In the genomic region with DNA sequence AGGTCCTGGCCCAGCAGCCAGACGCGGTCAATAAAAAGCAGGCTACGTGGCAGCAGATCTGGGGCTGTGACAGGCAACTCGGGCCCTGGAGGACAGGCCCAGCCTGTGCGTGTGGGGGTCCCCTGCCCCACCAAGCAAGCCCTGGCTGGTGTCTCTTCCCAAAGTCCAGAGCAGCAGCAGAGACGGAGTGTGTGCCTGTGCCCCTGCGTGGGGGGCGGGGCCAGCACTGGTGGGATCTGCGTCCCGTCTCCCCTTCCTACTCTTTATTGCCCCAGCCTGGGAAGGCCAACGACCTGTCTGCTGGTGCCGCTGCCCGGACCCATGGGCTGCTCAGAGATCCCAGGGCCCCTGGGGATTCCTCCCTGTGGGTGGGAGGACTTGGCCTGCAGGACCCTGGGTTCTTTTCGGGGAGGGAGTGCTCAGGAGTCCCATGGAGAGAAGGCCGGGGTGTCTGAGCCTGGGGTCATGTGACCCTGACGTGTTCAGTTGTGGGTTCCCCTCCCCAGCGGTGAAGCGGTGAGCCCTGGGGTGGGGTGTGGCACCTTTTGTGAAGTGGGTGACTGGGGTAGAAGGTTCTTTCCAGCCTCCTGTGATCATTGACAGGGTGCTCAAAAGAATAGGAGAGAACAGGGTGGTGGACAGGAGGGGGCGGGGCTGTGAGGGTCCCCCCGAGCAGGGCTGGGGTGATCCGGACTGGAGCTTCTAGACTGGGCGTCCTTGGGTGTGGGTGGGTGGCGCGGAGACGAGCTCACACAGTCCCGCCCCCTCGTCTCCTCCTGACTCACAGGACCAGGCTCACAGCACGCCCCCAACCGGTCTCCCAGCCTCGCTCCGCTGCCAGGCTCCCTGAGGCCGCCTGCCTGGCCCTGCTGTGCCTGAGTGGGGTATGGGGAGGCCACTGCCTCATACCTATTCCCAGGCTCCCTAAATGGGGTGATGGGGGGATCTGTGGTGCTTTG, we compare ENCODE assay signal across 13 cellular contexts. TPM values are rescaled to one million over a fixed set of nuclear protein-coding genes. Genes with fewer than 3 reads are reported as not detected.
A peak's percentile ranks its signal among the peaks of the same experiment; 100 is the strongest.
DNase-seq lines count a peak whose midpoint lies in the region; ATAC-seq and TF ChIP-seq lines count a peak whose summit lies in the region.
"Had no signal": no experiment of that assay in that cellular context is flagged by ENCODE, and none has a peak within 500 bp of the region (broad histone marks: within the 10 kb centered on the region; RNA-seq: fewer than 3 reads in every experiment).

No MANE protein-coding gene starts in this region.

- H3K4me1 Mint-ChIP-seq in H9 (peaks cover 2 to 15% of the 10 kb centered on the region in 2 experiments; a peak in 3 of 4 replicates), endothelial cell (ENCODE audit: unreplicated experiment) (no peaks in the 10 kb centered on the region)
- H3K4me1 Mint-ChIP-seq: activated CD8-positive, alpha-beta memory T cell treated with anti-CD3 and anti-CD28 coated beads, Interleukin-2, amount 10 ng/mL, durations not matched to agents 7 days and 5 days; naive thymus-derived CD8-positive, alpha-beta T cell; stimulated activated naive B cell treated with anti-CD40 and anti-IgM and Interleukin-4, amounts not matched to agents 10 μg/mL and 1 μg/mL and 100 μg/mL, for 72 hours had no signal

- H4K20me1 ChIP-seq in H9 (ENCODE audit: control insufficient read depth, insufficient read depth, insufficient read length), result no peaks in the 10 kb centered on the region

- H3K4me2 ChIP-seq in H9 (ENCODE audit: insufficient read depth, insufficient read length, low read length), result no peak overlapping the region

- H4K91ac ChIP-seq in H9 (ENCODE audit: insufficient read length, low read depth, low read length), result no peak overlapping the region

- H3K4me1 ChIP-seq in H9 (ENCODE audit: insufficient read depth, low read length), result no peaks in the 10 kb centered on the region; the same call in 1 of the 2 replicates
- H3K4me1 ChIP-seq in SJCRH30, result no peaks in the 10 kb centered on the region
- no peaks in the 10 kb centered on the region for H3K4me1 ChIP-seq in psoas muscle

- H3K4me3 Mint-ChIP-seq in H9 (no peak overlapping the region), endothelial cell (ENCODE audit: unreplicated experiment) (no peak overlapping the region)
- H3K4me3 Mint-ChIP-seq: activated CD8-positive, alpha-beta memory T cell treated with anti-CD3 and anti-CD28 coated beads, Interleukin-2, amount 10 ng/mL, durations not matched to agents 7 days and 5 days; HFFc6; naive thymus-derived CD8-positive, alpha-beta T cell; stimulated activated naive B cell treated with anti-CD40 and anti-IgM and Interleukin-4, amounts not matched to agents 10 μg/mL and 1 μg/mL and 100 μg/mL, for 72 hours had no signal

- no peak overlapping the region for H3K14ac ChIP-seq in H9 (ENCODE audit: insufficient read depth, low read length)

- H3K9me3 Mint-ChIP-seq in H9 (no peaks in the 10 kb centered on the region; a peak in 1 of 5 replicates), endothelial cell (ENCODE audit: unreplicated experiment) (no peaks in the 10 kb centered on the region)
- H3K9me3 Mint-ChIP-seq: HFFc6; naive thymus-derived CD8-positive, alpha-beta T cell; stimulated activated naive B cell treated with anti-CD40 and anti-IgM and Interleukin-4, amounts not matched to agents 10 μg/mL and 1 μg/mL and 100 μg/mL, for 72 hours had no signal

- H3K27me3 ChIP-seq in H9 (ENCODE audit: insufficient read depth, low read length) (no peaks in the 10 kb centered on the region), SJCRH30 (peaks cover 27% of the 10 kb centered on the region), psoas muscle (ENCODE audit: insufficient read depth in 3 of 3, low read length in 2 of 3) (peaks cover 0 to 3% (median 0%) of the 10 kb centered on the region in 3 donors)

- no peaks in the 10 kb centered on the region for H3K79me1 ChIP-seq in H9 (ENCODE audit: insufficient read depth, low read depth, low read length, poor library complexity, severe bottlenecking)

- TF ChIP-seq CTCF in H9 (conservative IDR thresholded peaks at IDR 0.05), result no peak
- no peak for TF ChIP-seq CTCF in psoas muscle (IDR thresholded peaks at IDR 0.05)
- TF ChIP-seq CTCF in endothelial cell (IDR thresholded peaks at IDR 0.05; ENCODE audit: unreplicated experiment), result no peak

- H2BK5ac ChIP-seq in H9 (ENCODE audit: insufficient read length, low read length), result no peak overlapping the region

- H3K4ac ChIP-seq in H9 (ENCODE audit: low read depth, low read length), result no peak overlapping the region

- no peak overlapping the region for H2AFZ ChIP-seq in H9 (ENCODE audit: low read length)

- no peaks in the 10 kb centered on the region for H3K36me3 ChIP-seq in SJCRH30
- no peaks in the 10 kb centered on the region for H3K36me3 ChIP-seq in psoas muscle (ENCODE audit: insufficient read depth in 1 of 2, low read depth in 1 of 2)

- no peak overlapping the region for H4K8ac ChIP-seq in H9 (replicated peaks; ENCODE audit: insufficient read length, low read depth, low read length)

- no peak overlapping the region for H3K56ac ChIP-seq in H9 (ENCODE audit: insufficient read length, low read depth, low read length)

- no peak overlapping the region for H2AK5ac ChIP-seq in H9 (ENCODE audit: insufficient read length, low read length)

- no peaks in the 10 kb centered on the region for H3K9me3 ChIP-seq in H9 (ENCODE audit: control insufficient read depth, low read depth, low read length)
- H3K9me3 ChIP-seq in SJCRH30 (replicated peaks), result no peaks in the 10 kb centered on the region
- no peaks in the 10 kb centered on the region for H3K9me3 ChIP-seq in psoas muscle

- no peak overlapping the region for H3T11ph ChIP-seq in H9 (ENCODE audit: low read length)

- H3K27ac ChIP-seq in H9 (ENCODE audit: insufficient read length, low read depth, low read length) (no peak overlapping the region), SJCRH30 (no peak overlapping the region), psoas muscle (no peak overlapping the region)

- H4K5ac ChIP-seq in H9 (ENCODE audit: insufficient read length, low read depth, low read length), result no peak overlapping the region

- H2BK20ac ChIP-seq in H9 (ENCODE audit: low read depth, low read length, poor library complexity, severe bottlenecking), result no peak overlapping the region

- no peaks in the 10 kb centered on the region for H3K36me3 Mint-ChIP-seq in H9 (ENCODE audit: insufficient read depth in 1 of 3, low read depth in 3 of 3)
- no peaks in the 10 kb centered on the region for H3K36me3 Mint-ChIP-seq in endothelial cell (ENCODE audit: low read depth, unreplicated experiment)
- H3K36me3 Mint-ChIP-seq: activated CD8-positive, alpha-beta memory T cell treated with anti-CD3 and anti-CD28 coated beads, Interleukin-2, amount 10 ng/mL, durations not matched to agents 7 days and 5 days; naive thymus-derived CD8-positive, alpha-beta T cell; stimulated activated naive B cell treated with anti-CD40 and anti-IgM and Interleukin-4, amounts not matched to agents 10 μg/mL and 1 μg/mL and 100 μg/mL, for 72 hours had no signal

- H3K23ac ChIP-seq in H9 (ENCODE audit: insufficient read length, low read depth, low read length), result no peak overlapping the region

- H3K79me2 ChIP-seq in H9 (ENCODE audit: insufficient read depth, low read length), result no peaks in the 10 kb centered on the region

- intact Hi-C loops in left ventricle myocardium superior (cut with micrococcal nuclease), result no loop called here
- intact Hi-C loops in psoas muscle (cut with DNase I), result no loop called here

- peak; percentile 37 for DNase-seq in H9
- peak; percentile 14 to 32 for DNase-seq in SJCRH30
- peak; percentile 22 for DNase-seq in left ventricle myocardium superior
- peak; percentile 4 to 44 for DNase-seq in psoas muscle
- DNase-seq in cortex of kidney (lab: John Stamatoyannopoulos, UW), result no peak
- no peak for DNase-seq in NCI-H128 (lab: John Stamatoyannopoulos, UW; ENCODE audit: unreplicated experiment)
- DNase-seq in endothelial cell (ENCODE audit: low spot score), result no peak
- DNase-seq: activated CD8-positive, alpha-beta memory T cell treated with anti-CD3 and anti-CD28 coated beads, Interleukin-2, amount 10 ng/mL, durations not matched to agents 7 days and 5 days; amygdala; HFFc6; NCI-H2081 treated with DMSO at 0.1 percent for 48 hours; stimulated activated naive B cell treated with anti-CD40 and anti-IgM and Interleukin-4, amounts not matched to agents 10 μg/mL and 1 μg/mL and 100 μg/mL, for 72 hours had no signal

- H3K9ac ChIP-seq in H9 (ENCODE audit: extremely low read depth, insufficient read length, low read length), result no peak overlapping the region

- no peak overlapping the region for H3K4me3 ChIP-seq in SJCRH30
- H3K4me3 ChIP-seq in psoas muscle, result no peak overlapping the region

- ATAC-seq in left ventricle myocardium superior, result no peak
- ATAC-seq in psoas muscle, result no peak
- ATAC-seq: activated CD8-positive, alpha-beta memory T cell treated with anti-CD3 and anti-CD28 coated beads, Interleukin-2, amount 10 ng/mL, durations not matched to agents 7 days and 5 days; naive thymus-derived CD8-positive, alpha-beta T cell; stimulated activated naive B cell treated with anti-CD40 and anti-IgM and Interleukin-4, amounts not matched to agents 10 μg/mL and 1 μg/mL and 100 μg/mL, for 72 hours had no signal

- H2BK15ac ChIP-seq in H9 (ENCODE audit: low read depth, low read length), result no peak overlapping the region

- 0 out of 7 replicates have a peak overlapping the region, but pooled peaks of 1 of the 3 experiments have one; percentile 52 for H3K27ac Mint-ChIP-seq in H9
- no peak overlapping the region for H3K27ac Mint-ChIP-seq in endothelial cell (ENCODE audit: unreplicated experiment)
- H3K27ac Mint-ChIP-seq: activated CD8-positive, alpha-beta memory T cell treated with anti-CD3 and anti-CD28 coated beads, Interleukin-2, amount 10 ng/mL, durations not matched to agents 7 days and 5 days; HFFc6; naive thymus-derived CD8-positive, alpha-beta T cell; stimulated activated naive B cell treated with anti-CD40 and anti-IgM and Interleukin-4, amounts not matched to agents 10 μg/mL and 1 μg/mL and 100 μg/mL, for 72 hours had no signal

- H3K27me3 Mint-ChIP-seq in H9 (ENCODE audit: low read depth) (peaks cover 2% of the 10 kb centered on the region), endothelial cell (ENCODE audit: unreplicated experiment) (peaks cover 6% of the 10 kb centered on the region)
- H3K27me3 Mint-ChIP-seq: activated CD8-positive, alpha-beta memory T cell treated with anti-CD3 and anti-CD28 coated beads, Interleukin-2, amount 10 ng/mL, durations not matched to agents 7 days and 5 days had no signal

- H2BK120ac ChIP-seq in H9 (ENCODE audit: low read depth, low read length, poor library complexity, severe bottlenecking), result no peak overlapping the region

- no CpG with 5 or more reads among the region's 32 CpGs for WGBS in H9 (ENCODE audit: extremely low coverage, insufficient read length, low lambda C conversion rate)
- 71 to 79% (median 74%) methylated on average over 31 to 32 of the region's 32 CpGs for WGBS in psoas muscle, 3 donors

- H2BK12ac ChIP-seq in H9 (ENCODE audit: insufficient read length, low read depth, low read length), result no peak overlapping the region

- H3K18ac ChIP-seq in H9 (ENCODE audit: insufficient read length, low read depth, low read length), result no peak overlapping the region

- no peaks in the 10 kb centered on the region for H3K23me2 ChIP-seq in H9 (ENCODE audit: insufficient read length, low read depth, low read length, poor library complexity, severe bottlenecking)

RNA-seq across cellular contexts. Expression of a gene that starts 22.4 kb away (rescaled TPM):
- total RNA-seq in H9 (2021) (0.24 and 0.33 TPM in 2 replicates), left ventricle myocardium superior (28.2 TPM), psoas muscle (under 1 TPM in 3 of 4 donors, not detected in 1; 0.15 to 0.84 (median 0.51) TPM), endothelial cell (ENCODE audit: unreplicated experiment) (1.2 TPM)
- total RNA-seq in SJCRH30 (2014; rRNA removed; shearing (Covaris generic)), result 0.35 and 0.51 TPM in 2 replicates
- polyA plus RNA-seq in psoas muscle, result under 1 TPM; 0.04 to 0.61 (median 0.06) TPM
- total RNA-seq: activated CD8-positive, alpha-beta memory T cell treated with anti-CD3 and anti-CD28 coated beads, Interleukin-2, amount 10 ng/mL, durations not matched to agents 7 days and 5 days; HFFc6; naive thymus-derived CD8-positive, alpha-beta T cell had no signal
- polyA plus RNA-seq: naive thymus-derived CD8-positive, alpha-beta T cell had no signal

RNA-seq across cellular contexts. Expression of a gene that starts 30.5 kb away (rescaled TPM):
- 43.0 and 44.2 TPM in 2 replicates for total RNA-seq in H9 (2021)
- total RNA-seq in SJCRH30 (2014; rRNA removed; shearing (Covaris generic)), result 68.2 and 72.1 TPM in 2 replicates
- total RNA-seq in left ventricle myocardium superior, result 6.0 TPM
- 1 to 10 TPM; 1.8 to 3.2 (median 2.3) TPM for total RNA-seq in psoas muscle
- polyA plus RNA-seq in psoas muscle, result 1 to 10 TPM in 2 of 3 donors, under 1 TPM in 1; 0.99 to 1.6 (median 1.4) TPM
- total RNA-seq in endothelial cell (ENCODE audit: unreplicated experiment), result 96.9 TPM
- polyA plus RNA-seq: naive thymus-derived CD8-positive, alpha-beta T cell had no signal

Comparison
In these comparisons a context has a peak if more than half of its experiments do, and no peak if none do; other contexts are left out.
1. DNase-seq: peak in H9 (single experiment), SJCRH30 (2 of 2), left ventricle myocardium superior (single experiment) and psoas muscle (2 of 2); none in cortex of kidney (single experiment), NCI-H128 (single experiment) and endothelial cell (single experiment).
2. RNA of a gene that starts 22.4 kb away (total RNA-seq): 28.2 TPM in left ventricle myocardium superior (single experiment); 1.2 TPM in endothelial cell (single experiment), 0.15 to 0.84 TPM in psoas muscle, 0.35 to 0.51 TPM in SJCRH30 and 0.24 to 0.33 TPM in H9; every median in the first group is over 10 times any median in the second.